ENCODE assay signal across 1 cellular context in the genomic region with DNA sequence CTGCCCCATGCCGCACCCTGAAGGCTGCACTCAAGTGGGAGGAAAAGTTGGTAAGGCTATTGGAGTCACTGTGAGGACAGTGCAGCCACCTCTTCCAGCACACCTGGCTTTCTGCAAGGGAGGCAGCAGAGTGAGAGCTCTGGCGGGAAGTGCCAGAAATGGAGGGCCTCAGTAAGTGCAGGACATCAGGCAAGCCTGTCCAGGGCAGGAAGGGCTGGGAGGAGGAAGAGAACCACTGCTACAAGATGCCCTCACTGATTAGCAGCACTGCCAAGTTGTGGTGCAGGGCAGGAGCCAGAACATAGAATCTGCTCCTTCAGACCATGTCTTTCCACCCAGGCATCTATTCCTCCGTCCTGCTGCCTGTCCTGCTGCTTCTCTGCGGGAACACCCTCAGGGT.
TF ChIP-seq lines count a peak whose summit lies in the region.

No MANE protein-coding gene starts in this region.

TF ChIP-seq in K562, 482 proteins besides CTCF, POLR2A, EP300 and RAD21 (continued from another document and continues in another):
- TF ChIP-seq, protein P1, sequence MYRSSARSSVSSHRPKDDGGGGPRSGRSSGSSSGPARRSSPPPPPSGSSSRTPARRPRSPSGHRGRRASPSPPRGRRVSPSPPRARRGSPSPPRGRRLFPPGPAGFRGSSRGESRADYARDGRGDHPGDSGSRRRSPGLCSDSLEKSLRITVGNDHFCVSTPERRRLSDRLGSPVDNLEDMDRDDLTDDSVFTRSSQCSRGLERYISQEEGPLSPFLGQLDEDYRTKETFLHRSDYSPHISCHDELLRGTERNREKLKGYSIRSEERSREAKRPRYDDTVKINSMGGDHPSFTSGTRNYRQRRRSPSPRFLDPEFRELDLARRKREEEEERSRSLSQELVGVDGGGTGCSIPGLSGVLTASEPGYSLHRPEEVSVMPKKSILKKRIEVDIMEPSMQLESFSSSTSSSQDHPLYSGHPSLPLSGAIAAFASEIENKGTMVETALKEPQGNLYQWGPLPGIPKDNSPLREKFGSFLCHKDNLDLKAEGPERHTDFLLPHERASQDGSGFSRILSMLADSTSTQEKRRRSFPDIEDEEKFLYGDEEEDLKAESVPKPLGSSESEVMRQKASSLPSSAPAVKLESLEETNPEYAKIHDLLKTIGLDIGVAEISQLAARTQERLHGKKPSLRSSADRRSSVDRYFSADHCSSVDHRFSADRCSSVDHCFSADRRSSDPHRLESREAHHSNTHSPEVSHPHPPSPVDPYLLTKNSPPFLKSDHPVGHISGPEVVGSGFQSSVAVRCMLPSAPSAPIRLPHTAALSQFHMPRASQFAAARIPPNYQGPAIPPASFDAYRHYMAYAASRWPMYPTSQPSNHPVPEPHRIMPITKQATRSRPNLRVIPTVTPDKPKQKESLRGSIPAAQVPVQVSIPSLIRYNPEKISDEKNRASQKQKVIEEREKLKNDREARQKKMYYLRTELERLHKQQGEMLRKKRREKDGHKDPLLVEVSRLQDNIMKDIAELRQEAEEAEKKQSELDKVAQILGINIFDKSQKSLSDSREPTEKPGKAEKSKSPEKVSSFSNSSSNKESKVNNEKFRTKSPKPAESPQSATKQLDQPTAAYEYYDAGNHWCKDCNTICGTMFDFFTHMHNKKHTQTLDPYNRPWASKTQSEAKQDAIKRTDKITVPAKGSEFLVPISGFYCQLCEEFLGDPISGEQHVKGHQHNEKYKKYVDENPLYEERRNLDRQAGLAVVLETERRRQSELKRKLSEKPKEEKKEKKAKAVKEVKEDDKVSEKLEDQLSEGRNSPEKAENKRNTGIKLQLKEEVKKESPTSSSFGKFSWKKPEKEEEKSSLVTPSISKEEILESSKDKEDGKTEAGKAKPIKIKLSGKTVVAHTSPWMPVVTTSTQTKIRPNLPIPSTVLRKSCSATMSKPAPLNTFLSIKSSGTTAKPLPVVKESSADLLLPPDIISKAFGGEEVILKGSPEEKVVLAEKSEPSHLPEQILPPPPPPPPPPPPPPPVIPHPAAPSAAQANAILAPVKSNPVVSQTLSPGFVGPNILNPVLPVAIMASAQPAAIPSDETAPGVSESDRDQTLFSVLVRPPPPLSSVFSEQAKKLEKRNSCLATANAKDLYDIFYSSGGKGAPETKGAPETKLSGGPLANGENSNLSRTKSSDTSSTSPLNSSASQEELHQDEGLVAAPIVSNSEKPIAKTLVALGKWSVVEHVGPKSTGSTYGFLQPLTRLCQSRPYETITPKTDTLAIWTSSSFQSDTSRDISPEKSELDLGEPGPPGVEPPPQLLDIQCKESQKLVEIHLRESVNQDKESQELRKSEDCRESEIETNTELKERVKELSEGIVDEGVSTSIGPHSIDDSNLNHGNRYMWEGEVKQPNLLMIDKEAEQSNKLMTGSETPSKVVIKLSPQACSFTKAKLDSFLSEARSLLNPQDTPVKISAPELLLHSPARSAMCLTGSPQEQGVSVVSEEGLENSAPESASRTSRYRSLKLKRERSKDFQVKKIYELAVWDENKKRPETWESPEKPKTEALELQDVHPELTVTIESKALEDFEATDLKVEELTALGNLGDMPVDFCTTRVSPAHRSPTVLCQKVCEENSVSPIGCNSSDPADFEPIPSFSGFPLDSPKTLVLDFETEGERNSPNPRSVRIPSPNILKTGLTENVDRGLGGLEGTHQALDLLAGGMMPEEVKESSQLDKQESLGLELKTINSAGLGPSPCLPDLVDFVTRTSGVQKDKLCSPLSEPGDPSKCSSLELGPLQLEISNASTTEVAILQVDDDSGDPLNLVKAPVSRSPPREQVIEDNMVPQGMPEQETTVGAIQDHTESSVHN (IDR thresholded peaks at IDR 0.05; ENCODE audit: borderline replicate concordance in 1 of 2, low read depth in 1 of 2), result no peak
- no peak for TF ChIP-seq ATF4 (CRISPR knock-in tag; IDR thresholded peaks at IDR 0.05)
- no peak for TF ChIP-seq SFPQ (IDR thresholded peaks at IDR 0.05; ENCODE audit: low read depth, low read length)
- TF ChIP-seq FOXJ2 (tag; IDR thresholded peaks at IDR 0.05), result no peak
- no peak for TF ChIP-seq KLF13 (tag; IDR thresholded peaks at IDR 0.05; ENCODE audit: borderline replicate concordance, low read depth)
- TF ChIP-seq, protein P2, sequence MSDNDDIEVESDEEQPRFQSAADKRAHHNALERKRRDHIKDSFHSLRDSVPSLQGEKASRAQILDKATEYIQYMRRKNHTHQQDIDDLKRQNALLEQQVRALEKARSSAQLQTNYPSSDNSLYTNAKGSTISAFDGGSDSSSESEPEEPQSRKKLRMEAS (CRISPR knock-in tag; IDR thresholded peaks at IDR 0.05), result no peak
- no peak for TF ChIP-seq ATF1 (CRISPR knock-in tag; IDR thresholded peaks at IDR 0.05)
- no peak for TF ChIP-seq ATF1 (tag; IDR thresholded peaks at IDR 0.05)
- no peak for TF ChIP-seq ZBTB40 (IDR thresholded peaks at IDR 0.05)
- 0 out of 2 replicates have a peak, but pooled peaks have one; percentile 29 for TF ChIP-seq ZBTB40 (CRISPR knock-in tag; IDR thresholded peaks at IDR 0.05)
- TF ChIP-seq, protein P3, sequence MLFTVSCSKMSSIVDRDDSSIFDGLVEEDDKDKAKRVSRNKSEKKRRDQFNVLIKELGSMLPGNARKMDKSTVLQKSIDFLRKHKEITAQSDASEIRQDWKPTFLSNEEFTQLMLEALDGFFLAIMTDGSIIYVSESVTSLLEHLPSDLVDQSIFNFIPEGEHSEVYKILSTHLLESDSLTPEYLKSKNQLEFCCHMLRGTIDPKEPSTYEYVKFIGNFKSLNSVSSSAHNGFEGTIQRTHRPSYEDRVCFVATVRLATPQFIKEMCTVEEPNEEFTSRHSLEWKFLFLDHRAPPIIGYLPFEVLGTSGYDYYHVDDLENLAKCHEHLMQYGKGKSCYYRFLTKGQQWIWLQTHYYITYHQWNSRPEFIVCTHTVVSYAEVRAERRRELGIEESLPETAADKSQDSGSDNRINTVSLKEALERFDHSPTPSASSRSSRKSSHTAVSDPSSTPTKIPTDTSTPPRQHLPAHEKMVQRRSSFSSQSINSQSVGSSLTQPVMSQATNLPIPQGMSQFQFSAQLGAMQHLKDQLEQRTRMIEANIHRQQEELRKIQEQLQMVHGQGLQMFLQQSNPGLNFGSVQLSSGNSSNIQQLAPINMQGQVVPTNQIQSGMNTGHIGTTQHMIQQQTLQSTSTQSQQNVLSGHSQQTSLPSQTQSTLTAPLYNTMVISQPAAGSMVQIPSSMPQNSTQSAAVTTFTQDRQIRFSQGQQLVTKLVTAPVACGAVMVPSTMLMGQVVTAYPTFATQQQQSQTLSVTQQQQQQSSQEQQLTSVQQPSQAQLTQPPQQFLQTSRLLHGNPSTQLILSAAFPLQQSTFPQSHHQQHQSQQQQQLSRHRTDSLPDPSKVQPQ (CRISPR knock-in tag; IDR thresholded peaks at IDR 0.05; ENCODE audit: borderline replicate concordance), result no peak
- no peak for TF ChIP-seq EWSR1 (IDR thresholded peaks at IDR 0.05; ENCODE audit: borderline replicate concordance, low read depth, partially characterized antibody)
- TF ChIP-seq ZNF140 (CRISPR knock-in tag; IDR thresholded peaks at IDR 0.05), result no peak
- TF ChIP-seq RERE (CRISPR knock-in tag; IDR thresholded peaks at IDR 0.05; ENCODE audit: borderline replicate concordance), result no peak
